1 cellular context compared by ENCODE assay signal in genomic region chr9:94729199-94729598, GRCh38.
TF ChIP-seq lines count a peak whose summit lies in the region.

No MANE protein-coding gene starts in this region.

TF ChIP-seq in K562, 482 proteins besides CTCF, POLR2A, EP300 and RAD21:
- TF ChIP-seq TRIM24 (IDR thresholded peaks at IDR 0.05), result no peak
- no peak for TF ChIP-seq ZNF212 (CRISPR knock-in tag; IDR thresholded peaks at IDR 0.05)
- 0 out of 2 replicates have a peak, but pooled peaks have one; percentile 57 for TF ChIP-seq ZNF24 (IDR thresholded peaks at IDR 0.05)
- no peak for TF ChIP-seq PHF20 (IDR thresholded peaks at IDR 0.05; ENCODE audit: partially characterized antibody)
- no peak for TF ChIP-seq YY1 (IDR thresholded peaks at IDR 0.05; ENCODE audit: borderline replicate concordance in 1 of 3, control insufficient read depth in 1 of 3, extremely low read depth in 1 of 3, insufficient read depth in 3 of 3, insufficient read length in 1 of 3, insufficient replicate concordance in 2 of 3, low read depth in 1 of 3, low read length in 2 of 3)
- TF ChIP-seq NFATC3 (IDR thresholded peaks at IDR 0.05), result no peak
- TF ChIP-seq SIN3B (IDR thresholded peaks at IDR 0.05; ENCODE audit: low read depth), result no peak
- TF ChIP-seq ZNF695 (CRISPR knock-in tag; IDR thresholded peaks at IDR 0.05), result no peak
- TF ChIP-seq, protein P1, sequence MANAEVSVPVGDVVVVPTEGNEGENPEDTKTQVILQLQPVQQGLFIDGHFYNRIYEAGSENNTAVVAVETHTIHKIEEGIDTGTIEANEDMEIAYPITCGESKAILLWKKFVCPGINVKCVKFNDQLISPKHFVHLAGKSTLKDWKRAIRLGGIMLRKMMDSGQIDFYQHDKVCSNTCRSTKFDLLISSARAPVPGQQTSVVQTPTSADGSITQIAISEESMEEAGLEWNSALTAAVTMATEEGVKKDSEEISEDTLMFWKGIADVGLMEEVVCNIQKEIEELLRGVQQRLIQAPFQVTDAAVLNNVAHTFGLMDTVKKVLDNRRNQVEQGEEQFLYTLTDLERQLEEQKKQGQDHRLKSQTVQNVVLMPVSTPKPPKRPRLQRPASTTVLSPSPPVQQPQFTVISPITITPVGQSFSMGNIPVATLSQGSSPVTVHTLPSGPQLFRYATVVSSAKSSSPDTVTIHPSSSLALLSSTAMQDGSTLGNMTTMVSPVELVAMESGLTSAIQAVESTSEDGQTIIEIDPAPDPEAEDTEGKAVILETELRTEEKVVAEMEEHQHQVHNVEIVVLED (CRISPR knock-in tag; IDR thresholded peaks at IDR 0.05), result no peak
- TF ChIP-seq, protein P2, sequence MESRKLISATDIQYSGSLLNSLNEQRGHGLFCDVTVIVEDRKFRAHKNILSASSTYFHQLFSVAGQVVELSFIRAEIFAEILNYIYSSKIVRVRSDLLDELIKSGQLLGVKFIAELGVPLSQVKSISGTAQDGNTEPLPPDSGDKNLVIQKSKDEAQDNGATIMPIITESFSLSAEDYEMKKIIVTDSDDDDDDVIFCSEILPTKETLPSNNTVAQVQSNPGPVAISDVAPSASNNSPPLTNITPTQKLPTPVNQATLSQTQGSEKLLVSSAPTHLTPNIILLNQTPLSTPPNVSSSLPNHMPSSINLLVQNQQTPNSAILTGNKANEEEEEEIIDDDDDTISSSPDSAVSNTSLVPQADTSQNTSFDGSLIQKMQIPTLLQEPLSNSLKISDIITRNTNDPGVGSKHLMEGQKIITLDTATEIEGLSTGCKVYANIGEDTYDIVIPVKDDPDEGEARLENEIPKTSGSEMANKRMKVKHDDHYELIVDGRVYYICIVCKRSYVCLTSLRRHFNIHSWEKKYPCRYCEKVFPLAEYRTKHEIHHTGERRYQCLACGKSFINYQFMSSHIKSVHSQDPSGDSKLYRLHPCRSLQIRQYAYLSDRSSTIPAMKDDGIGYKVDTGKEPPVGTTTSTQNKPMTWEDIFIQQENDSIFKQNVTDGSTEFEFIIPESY (CRISPR knock-in tag; IDR thresholded peaks at IDR 0.05), result 0 out of 2 replicates have a peak, but pooled peaks have one; percentile 50
